In the genomic region with DNA sequence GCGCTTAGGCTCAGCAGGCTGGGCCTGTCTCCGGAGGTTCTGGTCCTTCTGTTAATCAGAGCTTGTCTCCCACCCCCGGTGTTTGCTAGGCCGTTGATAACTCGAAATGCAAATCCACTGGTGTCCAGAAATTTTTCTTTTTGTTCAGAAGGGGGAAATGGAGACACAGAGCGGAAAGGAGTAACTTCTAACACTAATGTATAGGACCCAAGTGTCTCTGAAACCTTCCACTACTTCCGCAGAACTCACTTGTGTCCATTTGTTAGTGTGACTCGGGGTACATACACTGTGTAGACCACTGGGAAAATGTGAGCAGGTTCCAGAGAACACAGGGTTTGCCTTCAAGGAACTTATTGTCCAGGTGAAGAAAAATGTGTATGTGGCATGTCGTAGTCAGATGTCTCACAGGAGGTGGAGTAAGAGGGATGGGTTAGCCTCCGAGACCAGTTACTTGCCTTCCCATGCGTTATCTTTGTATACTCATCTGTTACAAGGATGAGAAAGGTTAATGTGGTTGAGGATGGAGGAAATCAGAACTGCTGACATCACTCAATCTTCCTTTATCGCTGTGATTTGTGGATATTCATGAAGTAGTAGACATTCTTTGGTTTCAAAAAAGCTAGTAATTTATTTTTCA, we compare ENCODE assay signal across 1 cellular context.
TF ChIP-seq lines count a peak whose summit lies in the region.

No MANE protein-coding gene starts in this region.

TF ChIP-seq in K562, 482 proteins besides CTCF, POLR2A, EP300 and RAD21 (continued from another document and continues in another):
- TF ChIP-seq, protein P1, sequence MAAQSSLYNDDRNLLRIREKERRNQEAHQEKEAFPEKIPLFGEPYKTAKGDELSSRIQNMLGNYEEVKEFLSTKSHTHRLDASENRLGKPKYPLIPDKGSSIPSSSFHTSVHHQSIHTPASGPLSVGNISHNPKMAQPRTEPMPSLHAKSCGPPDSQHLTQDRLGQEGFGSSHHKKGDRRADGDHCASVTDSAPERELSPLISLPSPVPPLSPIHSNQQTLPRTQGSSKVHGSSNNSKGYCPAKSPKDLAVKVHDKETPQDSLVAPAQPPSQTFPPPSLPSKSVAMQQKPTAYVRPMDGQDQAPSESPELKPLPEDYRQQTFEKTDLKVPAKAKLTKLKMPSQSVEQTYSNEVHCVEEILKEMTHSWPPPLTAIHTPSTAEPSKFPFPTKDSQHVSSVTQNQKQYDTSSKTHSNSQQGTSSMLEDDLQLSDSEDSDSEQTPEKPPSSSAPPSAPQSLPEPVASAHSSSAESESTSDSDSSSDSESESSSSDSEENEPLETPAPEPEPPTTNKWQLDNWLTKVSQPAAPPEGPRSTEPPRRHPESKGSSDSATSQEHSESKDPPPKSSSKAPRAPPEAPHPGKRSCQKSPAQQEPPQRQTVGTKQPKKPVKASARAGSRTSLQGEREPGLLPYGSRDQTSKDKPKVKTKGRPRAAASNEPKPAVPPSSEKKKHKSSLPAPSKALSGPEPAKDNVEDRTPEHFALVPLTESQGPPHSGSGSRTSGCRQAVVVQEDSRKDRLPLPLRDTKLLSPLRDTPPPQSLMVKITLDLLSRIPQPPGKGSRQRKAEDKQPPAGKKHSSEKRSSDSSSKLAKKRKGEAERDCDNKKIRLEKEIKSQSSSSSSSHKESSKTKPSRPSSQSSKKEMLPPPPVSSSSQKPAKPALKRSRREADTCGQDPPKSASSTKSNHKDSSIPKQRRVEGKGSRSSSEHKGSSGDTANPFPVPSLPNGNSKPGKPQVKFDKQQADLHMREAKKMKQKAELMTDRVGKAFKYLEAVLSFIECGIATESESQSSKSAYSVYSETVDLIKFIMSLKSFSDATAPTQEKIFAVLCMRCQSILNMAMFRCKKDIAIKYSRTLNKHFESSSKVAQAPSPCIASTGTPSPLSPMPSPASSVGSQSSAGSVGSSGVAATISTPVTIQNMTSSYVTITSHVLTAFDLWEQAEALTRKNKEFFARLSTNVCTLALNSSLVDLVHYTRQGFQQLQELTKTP (IDR thresholded peaks at IDR 0.05; ENCODE audit: low read depth in 1 of 2, partially characterized antibody in 2 of 2), result no peak
- TF ChIP-seq SIN3A (IDR thresholded peaks at IDR 0.05; ENCODE audit: borderline replicate concordance in 2 of 2, control insufficient read depth in 1 of 2, low read depth in 2 of 2, low read length in 2 of 2) (peak in 1 of 2 experiments; percentile 33; a peak in 1 of 4 replicates), ARID2 (IDR thresholded peaks at IDR 0.05) (no peak), GATA2 (CRISPR knock-in tag; IDR thresholded peaks at IDR 0.05) (peak; percentile 86), CHD1 (IDR thresholded peaks at IDR 0.05; ENCODE audit: low read length) (no peak), ZNF586 (CRISPR knock-in tag; conservative IDR thresholded peaks at IDR 0.05) (no peak), DNMT1 (IDR thresholded peaks at IDR 0.05) (no peak), NR2C2 (CRISPR knock-in tag; IDR thresholded peaks at IDR 0.05) (no peak), NR2C2 (tag; IDR thresholded peaks at IDR 0.05) (no peak), ZNF668 (CRISPR knock-in tag; IDR thresholded peaks at IDR 0.05) (no peak), HNRNPL (IDR thresholded peaks at IDR 0.05; ENCODE audit: low read depth, low read length) (no peak), SRSF9 (IDR thresholded peaks at IDR 0.05; ENCODE audit: borderline replicate concordance, low read depth, low read length) (no peak), CEBPB (tag; IDR thresholded peaks at IDR 0.05) (no peak), CSDE1 (IDR thresholded peaks at IDR 0.05) (0 out of 4 replicates have a peak, but pooled peaks of 1 of the 2 experiments have one; percentile 33), LEF1 (IDR thresholded peaks at IDR 0.05) (peak; percentile 15; the same call in 1 of the 2 replicates), TBL1XR1 (IDR thresholded peaks at IDR 0.05; ENCODE audit: low read length in 2 of 2) (peak in 1 of 2 experiments; percentile 78; a peak in 2 of 4 replicates), FOXK2 (conservative IDR thresholded peaks at IDR 0.05 in 1 of 2, IDR thresholded peaks at IDR 0.05 in 1 of 2; ENCODE audit: low read depth in 2 of 2) (no peak), MCM3 (IDR thresholded peaks at IDR 0.05) (no peak), ZNF263 (CRISPR knock-in tag; IDR thresholded peaks at IDR 0.05; ENCODE audit: borderline replicate concordance) (no peak), SRSF7 (optimal IDR thresholded peaks at IDR 0.05; ENCODE audit: low read depth, low read length) (no peak), PRMT5 (CRISPR knock-in tag; IDR thresholded peaks at IDR 0.05) (no peak), TBP (optimal IDR thresholded peaks at IDR 0.05; ENCODE audit: low read depth, low read length) (no peak), ZBED1 (IDR thresholded peaks at IDR 0.05) (no peak), ZNF444 (CRISPR knock-in tag; IDR thresholded peaks at IDR 0.05) (no peak), CREB1 (IDR thresholded peaks at IDR 0.05) (peak; percentile 59; the same call in 1 of the 2 replicates), CREB1 (CRISPR knock-in tag; IDR thresholded peaks at IDR 0.05) (no peak), KAT7 (CRISPR knock-in tag; IDR thresholded peaks at IDR 0.05; ENCODE audit: borderline replicate concordance) (no peak; the same call in 1 of the 2 replicates), GTF2F1 (IDR thresholded peaks at IDR 0.05; ENCODE audit: low read depth, low read length) (no peak), ZNF224 (CRISPR knock-in tag; IDR thresholded peaks at IDR 0.05) (no peak), MEF2A (IDR thresholded peaks at IDR 0.05; ENCODE audit: control insufficient read depth, low read depth, low read length) (no peak), SAFB2 (IDR thresholded peaks at IDR 0.05; ENCODE audit: borderline replicate concordance, low read depth, low read length, severe bottlenecking) (no peak), PCBP2 (IDR thresholded peaks at IDR 0.05; ENCODE audit: low read depth, low read length, poor library complexity, severe bottlenecking) (no peak), KAT2B (IDR thresholded peaks at IDR 0.05; ENCODE audit: low read depth, low read length) (no peak), SOX6 (IDR thresholded peaks at IDR 0.05) (peak; percentile 69), ZNF23 (CRISPR knock-in tag; IDR thresholded peaks at IDR 0.05) (no peak), ZNF212 (CRISPR knock-in tag; IDR thresholded peaks at IDR 0.05) (no peak), SIX5 (IDR thresholded peaks at IDR 0.05; ENCODE audit: borderline replicate concordance in 1 of 2, insufficient read depth in 1 of 2, low read depth in 1 of 2, low read length in 2 of 2) (no peak), ZNF347 (CRISPR knock-in tag; IDR thresholded peaks at IDR 0.05; ENCODE audit: low read depth) (no peak), MTA1 (IDR thresholded peaks at IDR 0.05; ENCODE audit: borderline replicate concordance) (peak; percentile 79), ZNF75A (CRISPR knock-in tag; IDR thresholded peaks at IDR 0.05) (no peak)
- TF ChIP-seq, protein P2, sequence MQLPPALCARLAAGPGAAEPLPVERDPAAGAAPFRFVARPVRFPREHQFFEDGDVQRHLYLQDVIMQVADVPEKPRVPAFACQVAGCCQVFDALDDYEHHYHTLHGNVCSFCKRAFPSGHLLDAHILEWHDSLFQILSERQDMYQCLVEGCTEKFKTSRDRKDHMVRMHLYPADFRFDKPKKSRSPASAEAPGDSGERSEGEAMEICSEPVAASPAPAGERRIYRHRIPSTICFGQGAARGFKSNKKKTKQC (CRISPR knock-in tag; IDR thresholded peaks at IDR 0.05), result no peak
- TF ChIP-seq, protein P3, sequence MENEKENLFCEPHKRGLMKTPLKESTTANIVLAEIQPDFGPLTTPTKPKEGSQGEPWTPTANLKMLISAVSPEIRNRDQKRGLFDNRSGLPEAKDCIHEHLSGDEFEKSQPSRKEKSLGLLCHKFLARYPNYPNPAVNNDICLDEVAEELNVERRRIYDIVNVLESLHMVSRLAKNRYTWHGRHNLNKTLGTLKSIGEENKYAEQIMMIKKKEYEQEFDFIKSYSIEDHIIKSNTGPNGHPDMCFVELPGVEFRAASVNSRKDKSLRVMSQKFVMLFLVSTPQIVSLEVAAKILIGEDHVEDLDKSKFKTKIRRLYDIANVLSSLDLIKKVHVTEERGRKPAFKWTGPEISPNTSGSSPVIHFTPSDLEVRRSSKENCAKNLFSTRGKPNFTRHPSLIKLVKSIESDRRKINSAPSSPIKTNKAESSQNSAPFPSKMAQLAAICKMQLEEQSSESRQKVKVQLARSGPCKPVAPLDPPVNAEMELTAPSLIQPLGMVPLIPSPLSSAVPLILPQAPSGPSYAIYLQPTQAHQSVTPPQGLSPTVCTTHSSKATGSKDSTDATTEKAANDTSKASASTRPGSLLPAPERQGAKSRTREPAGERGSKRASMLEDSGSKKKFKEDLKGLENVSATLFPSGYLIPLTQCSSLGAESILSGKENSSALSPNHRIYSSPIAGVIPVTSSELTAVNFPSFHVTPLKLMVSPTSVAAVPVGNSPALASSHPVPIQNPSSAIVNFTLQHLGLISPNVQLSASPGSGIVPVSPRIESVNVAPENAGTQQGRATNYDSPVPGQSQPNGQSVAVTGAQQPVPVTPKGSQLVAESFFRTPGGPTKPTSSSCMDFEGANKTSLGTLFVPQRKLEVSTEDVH (IDR thresholded peaks at IDR 0.05; ENCODE audit: low read depth, partially characterized antibody), result no peak
- TF ChIP-seq, protein P4, sequence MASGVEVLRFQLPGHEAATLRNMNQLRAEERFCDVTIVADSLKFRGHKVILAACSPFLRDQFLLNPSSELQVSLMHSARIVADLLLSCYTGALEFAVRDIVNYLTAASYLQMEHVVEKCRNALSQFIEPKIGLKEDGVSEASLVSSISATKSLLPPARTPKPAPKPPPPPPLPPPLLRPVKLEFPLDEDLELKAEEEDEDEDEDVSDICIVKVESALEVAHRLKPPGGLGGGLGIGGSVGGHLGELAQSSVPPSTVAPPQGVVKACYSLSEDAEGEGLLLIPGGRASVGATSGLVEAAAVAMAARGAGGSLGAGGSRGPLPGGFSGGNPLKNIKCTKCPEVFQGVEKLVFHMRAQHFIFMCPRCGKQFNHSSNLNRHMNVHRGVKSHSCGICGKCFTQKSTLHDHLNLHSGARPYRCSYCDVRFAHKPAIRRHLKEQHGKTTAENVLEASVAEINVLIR (CRISPR knock-in tag; IDR thresholded peaks at IDR 0.05), result 0 out of 2 replicates have a peak, but pooled peaks have one; percentile 11
- TF ChIP-seq, protein P5, sequence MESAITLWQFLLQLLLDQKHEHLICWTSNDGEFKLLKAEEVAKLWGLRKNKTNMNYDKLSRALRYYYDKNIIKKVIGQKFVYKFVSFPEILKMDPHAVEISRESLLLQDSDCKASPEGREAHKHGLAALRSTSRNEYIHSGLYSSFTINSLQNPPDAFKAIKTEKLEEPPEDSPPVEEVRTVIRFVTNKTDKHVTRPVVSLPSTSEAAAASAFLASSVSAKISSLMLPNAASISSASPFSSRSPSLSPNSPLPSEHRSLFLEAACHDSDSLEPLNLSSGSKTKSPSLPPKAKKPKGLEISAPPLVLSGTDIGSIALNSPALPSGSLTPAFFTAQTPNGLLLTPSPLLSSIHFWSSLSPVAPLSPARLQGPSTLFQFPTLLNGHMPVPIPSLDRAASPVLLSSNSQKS (CRISPR knock-in tag; IDR thresholded peaks at IDR 0.05), result no peak
- TF ChIP-seq, protein P6, sequence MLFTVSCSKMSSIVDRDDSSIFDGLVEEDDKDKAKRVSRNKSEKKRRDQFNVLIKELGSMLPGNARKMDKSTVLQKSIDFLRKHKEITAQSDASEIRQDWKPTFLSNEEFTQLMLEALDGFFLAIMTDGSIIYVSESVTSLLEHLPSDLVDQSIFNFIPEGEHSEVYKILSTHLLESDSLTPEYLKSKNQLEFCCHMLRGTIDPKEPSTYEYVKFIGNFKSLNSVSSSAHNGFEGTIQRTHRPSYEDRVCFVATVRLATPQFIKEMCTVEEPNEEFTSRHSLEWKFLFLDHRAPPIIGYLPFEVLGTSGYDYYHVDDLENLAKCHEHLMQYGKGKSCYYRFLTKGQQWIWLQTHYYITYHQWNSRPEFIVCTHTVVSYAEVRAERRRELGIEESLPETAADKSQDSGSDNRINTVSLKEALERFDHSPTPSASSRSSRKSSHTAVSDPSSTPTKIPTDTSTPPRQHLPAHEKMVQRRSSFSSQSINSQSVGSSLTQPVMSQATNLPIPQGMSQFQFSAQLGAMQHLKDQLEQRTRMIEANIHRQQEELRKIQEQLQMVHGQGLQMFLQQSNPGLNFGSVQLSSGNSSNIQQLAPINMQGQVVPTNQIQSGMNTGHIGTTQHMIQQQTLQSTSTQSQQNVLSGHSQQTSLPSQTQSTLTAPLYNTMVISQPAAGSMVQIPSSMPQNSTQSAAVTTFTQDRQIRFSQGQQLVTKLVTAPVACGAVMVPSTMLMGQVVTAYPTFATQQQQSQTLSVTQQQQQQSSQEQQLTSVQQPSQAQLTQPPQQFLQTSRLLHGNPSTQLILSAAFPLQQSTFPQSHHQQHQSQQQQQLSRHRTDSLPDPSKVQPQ (CRISPR knock-in tag; IDR thresholded peaks at IDR 0.05; ENCODE audit: borderline replicate concordance), result no peak
- TF ChIP-seq, protein P7, sequence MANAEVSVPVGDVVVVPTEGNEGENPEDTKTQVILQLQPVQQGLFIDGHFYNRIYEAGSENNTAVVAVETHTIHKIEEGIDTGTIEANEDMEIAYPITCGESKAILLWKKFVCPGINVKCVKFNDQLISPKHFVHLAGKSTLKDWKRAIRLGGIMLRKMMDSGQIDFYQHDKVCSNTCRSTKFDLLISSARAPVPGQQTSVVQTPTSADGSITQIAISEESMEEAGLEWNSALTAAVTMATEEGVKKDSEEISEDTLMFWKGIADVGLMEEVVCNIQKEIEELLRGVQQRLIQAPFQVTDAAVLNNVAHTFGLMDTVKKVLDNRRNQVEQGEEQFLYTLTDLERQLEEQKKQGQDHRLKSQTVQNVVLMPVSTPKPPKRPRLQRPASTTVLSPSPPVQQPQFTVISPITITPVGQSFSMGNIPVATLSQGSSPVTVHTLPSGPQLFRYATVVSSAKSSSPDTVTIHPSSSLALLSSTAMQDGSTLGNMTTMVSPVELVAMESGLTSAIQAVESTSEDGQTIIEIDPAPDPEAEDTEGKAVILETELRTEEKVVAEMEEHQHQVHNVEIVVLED (CRISPR knock-in tag; IDR thresholded peaks at IDR 0.05), result no peak
- TF ChIP-seq, protein P8, sequence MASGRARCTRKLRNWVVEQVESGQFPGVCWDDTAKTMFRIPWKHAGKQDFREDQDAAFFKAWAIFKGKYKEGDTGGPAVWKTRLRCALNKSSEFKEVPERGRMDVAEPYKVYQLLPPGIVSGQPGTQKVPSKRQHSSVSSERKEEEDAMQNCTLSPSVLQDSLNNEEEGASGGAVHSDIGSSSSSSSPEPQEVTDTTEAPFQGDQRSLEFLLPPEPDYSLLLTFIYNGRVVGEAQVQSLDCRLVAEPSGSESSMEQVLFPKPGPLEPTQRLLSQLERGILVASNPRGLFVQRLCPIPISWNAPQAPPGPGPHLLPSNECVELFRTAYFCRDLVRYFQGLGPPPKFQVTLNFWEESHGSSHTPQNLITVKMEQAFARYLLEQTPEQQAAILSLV (tag; IDR thresholded peaks at IDR 0.05), result peak; percentile 37; the same call in 1 of the 2 replicates
- TF ChIP-seq, protein P9, sequence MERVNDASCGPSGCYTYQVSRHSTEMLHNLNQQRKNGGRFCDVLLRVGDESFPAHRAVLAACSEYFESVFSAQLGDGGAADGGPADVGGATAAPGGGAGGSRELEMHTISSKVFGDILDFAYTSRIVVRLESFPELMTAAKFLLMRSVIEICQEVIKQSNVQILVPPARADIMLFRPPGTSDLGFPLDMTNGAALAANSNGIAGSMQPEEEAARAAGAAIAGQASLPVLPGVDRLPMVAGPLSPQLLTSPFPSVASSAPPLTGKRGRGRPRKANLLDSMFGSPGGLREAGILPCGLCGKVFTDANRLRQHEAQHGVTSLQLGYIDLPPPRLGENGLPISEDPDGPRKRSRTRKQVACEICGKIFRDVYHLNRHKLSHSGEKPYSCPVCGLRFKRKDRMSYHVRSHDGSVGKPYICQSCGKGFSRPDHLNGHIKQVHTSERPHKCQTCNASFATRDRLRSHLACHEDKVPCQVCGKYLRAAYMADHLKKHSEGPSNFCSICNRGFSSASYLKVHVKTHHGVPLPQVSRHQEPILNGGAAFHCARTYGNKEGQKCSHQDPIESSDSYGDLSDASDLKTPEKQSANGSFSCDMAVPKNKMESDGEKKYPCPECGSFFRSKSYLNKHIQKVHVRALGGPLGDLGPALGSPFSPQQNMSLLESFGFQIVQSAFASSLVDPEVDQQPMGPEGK (CRISPR knock-in tag; IDR thresholded peaks at IDR 0.05; ENCODE audit: borderline replicate concordance), result no peak
